ENCODE assay signal across 1 cellular context in genomic region chr7:13834328-13834761, GRCh38.
TF ChIP-seq lines count a peak whose summit lies in the region.

No MANE protein-coding gene starts in this region.

TF ChIP-seq in WTC11, 78 proteins besides CTCF, POLR2A, EP300 and RAD21 (continued from another document):
- TF ChIP-seq ZNF281 (CRISPR knock-in tag; IDR thresholded peaks at IDR 0.05) (no peak), SMAD4 (CRISPR knock-in tag; IDR thresholded peaks at IDR 0.05) (no peak), NR3C1 (CRISPR knock-in tag; conservative IDR thresholded peaks at IDR 0.05; ENCODE audit: low read depth) (no peak), TCF7 (CRISPR knock-in tag; IDR thresholded peaks at IDR 0.05; ENCODE audit: low read depth) (no peak), ZSCAN18 (CRISPR knock-in tag; IDR thresholded peaks at IDR 0.05) (no peak), GRHL2 (CRISPR knock-in tag; IDR thresholded peaks at IDR 0.05; ENCODE audit: insufficient replicate concordance, severe bottlenecking) (no peak), ZNF416 (CRISPR knock-in tag; IDR thresholded peaks at IDR 0.05) (no peak), ETV6 (CRISPR knock-in tag; IDR thresholded peaks at IDR 0.05) (no peak), E2F1 (CRISPR knock-in tag; IDR thresholded peaks at IDR 0.05) (no peak), IRF2 (CRISPR knock-in tag; IDR thresholded peaks at IDR 0.05; ENCODE audit: borderline replicate concordance, low read depth) (no peak), TP53 (CRISPR knock-in tag; IDR thresholded peaks at IDR 0.05) (no peak), ZNF423 (CRISPR knock-in tag; IDR thresholded peaks at IDR 0.05) (no peak)
- TF ChIP-seq, protein P1, sequence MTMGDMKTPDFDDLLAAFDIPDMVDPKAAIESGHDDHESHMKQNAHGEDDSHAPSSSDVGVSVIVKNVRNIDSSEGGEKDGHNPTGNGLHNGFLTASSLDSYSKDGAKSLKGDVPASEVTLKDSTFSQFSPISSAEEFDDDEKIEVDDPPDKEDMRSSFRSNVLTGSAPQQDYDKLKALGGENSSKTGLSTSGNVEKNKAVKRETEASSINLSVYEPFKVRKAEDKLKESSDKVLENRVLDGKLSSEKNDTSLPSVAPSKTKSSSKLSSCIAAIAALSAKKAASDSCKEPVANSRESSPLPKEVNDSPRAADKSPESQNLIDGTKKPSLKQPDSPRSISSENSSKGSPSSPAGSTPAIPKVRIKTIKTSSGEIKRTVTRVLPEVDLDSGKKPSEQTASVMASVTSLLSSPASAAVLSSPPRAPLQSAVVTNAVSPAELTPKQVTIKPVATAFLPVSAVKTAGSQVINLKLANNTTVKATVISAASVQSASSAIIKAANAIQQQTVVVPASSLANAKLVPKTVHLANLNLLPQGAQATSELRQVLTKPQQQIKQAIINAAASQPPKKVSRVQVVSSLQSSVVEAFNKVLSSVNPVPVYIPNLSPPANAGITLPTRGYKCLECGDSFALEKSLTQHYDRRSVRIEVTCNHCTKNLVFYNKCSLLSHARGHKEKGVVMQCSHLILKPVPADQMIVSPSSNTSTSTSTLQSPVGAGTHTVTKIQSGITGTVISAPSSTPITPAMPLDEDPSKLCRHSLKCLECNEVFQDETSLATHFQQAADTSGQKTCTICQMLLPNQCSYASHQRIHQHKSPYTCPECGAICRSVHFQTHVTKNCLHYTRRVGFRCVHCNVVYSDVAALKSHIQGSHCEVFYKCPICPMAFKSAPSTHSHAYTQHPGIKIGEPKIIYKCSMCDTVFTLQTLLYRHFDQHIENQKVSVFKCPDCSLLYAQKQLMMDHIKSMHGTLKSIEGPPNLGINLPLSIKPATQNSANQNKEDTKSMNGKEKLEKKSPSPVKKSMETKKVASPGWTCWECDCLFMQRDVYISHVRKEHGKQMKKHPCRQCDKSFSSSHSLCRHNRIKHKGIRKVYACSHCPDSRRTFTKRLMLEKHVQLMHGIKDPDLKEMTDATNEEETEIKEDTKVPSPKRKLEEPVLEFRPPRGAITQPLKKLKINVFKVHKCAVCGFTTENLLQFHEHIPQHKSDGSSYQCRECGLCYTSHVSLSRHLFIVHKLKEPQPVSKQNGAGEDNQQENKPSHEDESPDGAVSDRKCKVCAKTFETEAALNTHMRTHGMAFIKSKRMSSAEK (CRISPR knock-in tag; IDR thresholded peaks at IDR 0.05; ENCODE audit: borderline replicate concordance) = no peak
- TF ChIP-seq, protein P2, sequence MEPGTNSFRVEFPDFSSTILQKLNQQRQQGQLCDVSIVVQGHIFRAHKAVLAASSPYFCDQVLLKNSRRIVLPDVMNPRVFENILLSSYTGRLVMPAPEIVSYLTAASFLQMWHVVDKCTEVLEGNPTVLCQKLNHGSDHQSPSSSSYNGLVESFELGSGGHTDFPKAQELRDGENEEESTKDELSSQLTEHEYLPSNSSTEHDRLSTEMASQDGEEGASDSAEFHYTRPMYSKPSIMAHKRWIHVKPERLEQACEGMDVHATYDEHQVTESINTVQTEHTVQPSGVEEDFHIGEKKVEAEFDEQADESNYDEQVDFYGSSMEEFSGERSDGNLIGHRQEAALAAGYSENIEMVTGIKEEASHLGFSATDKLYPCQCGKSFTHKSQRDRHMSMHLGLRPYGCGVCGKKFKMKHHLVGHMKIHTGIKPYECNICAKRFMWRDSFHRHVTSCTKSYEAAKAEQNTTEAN (CRISPR knock-in tag; IDR thresholded peaks at IDR 0.05) = no peak
